In the genomic region with DNA sequence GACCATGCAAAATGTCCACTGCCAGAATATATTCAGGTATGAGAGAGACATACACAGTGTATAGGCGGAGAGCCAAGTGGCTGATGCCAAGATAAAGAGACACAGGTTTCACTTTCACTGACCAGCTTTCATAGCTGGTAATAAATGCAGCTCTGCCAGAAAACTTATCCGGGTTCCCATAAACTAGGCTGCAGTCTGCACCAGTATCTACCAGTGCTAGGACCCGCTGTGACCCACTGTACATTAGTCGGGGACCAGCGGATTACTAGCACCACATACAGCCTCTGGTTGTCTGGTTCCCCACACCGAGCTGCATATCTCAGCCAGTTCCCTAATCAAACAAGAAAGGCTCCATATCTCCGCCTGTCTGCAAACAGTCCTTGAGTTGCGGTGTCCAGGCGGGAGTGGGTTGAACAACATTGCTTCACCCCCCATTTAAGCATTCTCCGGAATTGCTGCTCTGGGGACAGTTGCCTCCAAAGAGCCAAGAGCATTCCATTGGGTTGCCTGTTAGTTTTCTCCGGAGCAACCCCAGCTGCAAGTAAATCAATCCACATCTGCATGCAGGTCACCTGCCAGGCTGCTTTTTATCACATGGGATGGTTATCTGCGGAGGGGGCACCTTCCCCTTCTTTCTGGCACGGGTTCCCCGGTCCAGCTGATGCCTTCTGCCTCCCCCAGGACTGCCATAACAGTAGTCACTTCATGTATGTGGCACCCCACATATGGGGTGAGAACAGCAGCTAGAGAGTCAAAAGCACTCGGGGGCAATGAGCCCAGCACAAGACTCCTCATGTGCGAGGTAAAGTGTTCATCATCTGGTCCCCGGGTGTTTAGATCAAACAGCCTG, we compare ENCODE assay signal across 9 cellular contexts. TPM values are rescaled to one million over a fixed set of nuclear protein-coding genes. Genes with fewer than 3 reads are reported as not detected.
DNase-seq lines count a peak whose midpoint lies in the region; ATAC-seq and TF ChIP-seq lines count a peak whose summit lies in the region.
"Had no signal": no experiment of that assay in that cellular context is flagged by ENCODE, and none has a peak within 500 bp of the region (broad histone marks: within the 10 kb centered on the region; RNA-seq: fewer than 3 reads in every experiment).

No MANE protein-coding gene starts in this region.

- H3K4me1 ChIP-seq in hepatocyte (ENCODE audit: insufficient read depth) (peaks cover 29% of the 10 kb centered on the region), stomach smooth muscle (ENCODE audit: control insufficient read depth, insufficient read depth, low read length) (peaks cover 22% of the 10 kb centered on the region)

- peak overlapping the region; percentile 28 for H3K4me3 ChIP-seq in WI38 (ENCODE audit: low read depth, low read length)
- H3K4me3 ChIP-seq in hepatocyte = no peak overlapping the region
- peak overlapping the region; percentile 31 to 75 for H3K4me3 ChIP-seq in stomach smooth muscle (ENCODE audit: low read length in 2 of 2)

- TF ChIP-seq CTCF in WI38 (IDR thresholded peaks at IDR 0.05; ENCODE audit: low read depth, low read length) (no peak), hepatocyte (IDR thresholded peaks at IDR 0.05; ENCODE audit: poor library complexity) (no peak)

- H3K9ac ChIP-seq in stomach smooth muscle (ENCODE audit: low read length in 2 of 2) = peak overlapping the region in 1 of 2 donors; percentile 58

- no peak for ATAC-seq in HG02852 (IDR thresholded peaks at IDR 0.05; ENCODE audit: unreplicated experiment)
- ATAC-seq: stimulated activated naive CD8-positive, alpha-beta T cell treated with anti-CD3 and anti-CD28 coated beads, Interleukin-15, amount 100 ng/mL, for 72 hours had no signal

- H3K9me2 ChIP-seq in hepatocyte (replicated peaks; ENCODE audit: insufficient read depth) = no peaks in the 10 kb centered on the region

- no peaks in the 10 kb centered on the region for H3K9me3 ChIP-seq in hepatocyte (ENCODE audit: low read depth)
- H3K9me3 ChIP-seq in stomach smooth muscle (ENCODE audit: control insufficient read depth in 2 of 2, low read length in 2 of 2) = no peaks in the 10 kb centered on the region

- H3K27me3 ChIP-seq in hepatocyte = no peaks in the 10 kb centered on the region
- H3K27me3 ChIP-seq in stomach smooth muscle (ENCODE audit: control insufficient read depth in 1 of 2, insufficient read depth in 2 of 2, low read length in 2 of 2) = no peaks in the 10 kb centered on the region

- peak overlapping the region; percentile 74 for H3K4me2 ChIP-seq in hepatocyte

- DNase-seq in HuH-7 (ENCODE audit: low spot score) (peak; percentile 63), hepatocyte (ENCODE audit: low spot score) (peak; percentile 39), GM19240 (ENCODE audit: insufficient read length, low spot score) (no peak)
- DNase-seq in activated CD4-positive, alpha-beta T cell treated with anti-CD3 and anti-CD28 coated beads, Interleukin-2, amount 50 U/mL, for 48 hours = no peak
- DNase-seq: NCI-H1930; stimulated activated naive CD8-positive, alpha-beta T cell treated with anti-CD3 and anti-CD28 coated beads, Interleukin-15, amount 100 ng/mL, for 72 hours had no signal

- H3K36me3 ChIP-seq in hepatocyte (replicated peaks; ENCODE audit: insufficient read depth, low read depth) (no peaks in the 10 kb centered on the region), stomach smooth muscle (ENCODE audit: control insufficient read depth in 2 of 2, insufficient read depth in 2 of 2, low read length in 2 of 2) (no peaks in the 10 kb centered on the region)

- H3K79me2 ChIP-seq in hepatocyte = no peaks in the 10 kb centered on the region

- H4K20me1 ChIP-seq in hepatocyte (ENCODE audit: insufficient read depth, poor library complexity, severe bottlenecking) = no peaks in the 10 kb centered on the region

- peak overlapping the region; percentile 8 for H3K27ac ChIP-seq in hepatocyte
- H3K27ac ChIP-seq in stomach smooth muscle (ENCODE audit: low read length) = peak overlapping the region; percentile 11

- H2AFZ ChIP-seq in hepatocyte = no peak overlapping the region

- 31% methylated on average over 17 of the region's 17 CpGs for WGBS in hepatocyte (ENCODE audit: low lambda C conversion rate, missing lambda C conversion rate)

RNA-seq across cellular contexts. Expression of gene KLHL23, which starts 18.0 kb away (rescaled TPM):
- total RNA-seq in hepatocyte = 12.9 and 16.1 TPM in 2 replicates
- 5.8 and 6.9 TPM in 2 replicates for polyA plus RNA-seq in hepatocyte

RNA-seq across cellular contexts. Expression of gene PHOSPHO2, which starts 21.3 kb away (rescaled TPM):
- 7.2 and 8.1 TPM in 2 replicates for total RNA-seq in hepatocyte
- polyA plus RNA-seq in hepatocyte = 8.5 and 8.7 TPM in 2 replicates

RNA-seq across cellular contexts. Expression of gene CFAP210, which starts 21.4 kb away (rescaled TPM):
- 0.12 TPM in 1 of 2 replicates, not detected in the other for total RNA-seq in hepatocyte
- 0.13 and 0.30 TPM in 2 replicates for polyA plus RNA-seq in hepatocyte

Comparison
In these comparisons a context has a peak if more than half of its experiments do, and no peak if none do; other contexts are left out.
1. DNase-seq: peak in HuH-7 (single experiment) and hepatocyte (single experiment); none in GM19240 (single experiment) and activated CD4-positive, alpha-beta T cell treated with anti-CD3 and anti-CD28 coated beads, Interleukin-2, amount 50 U/mL, for 48 hours (0 of 2).